2 cellular contexts compared by ENCODE assay signal in the genomic region with DNA sequence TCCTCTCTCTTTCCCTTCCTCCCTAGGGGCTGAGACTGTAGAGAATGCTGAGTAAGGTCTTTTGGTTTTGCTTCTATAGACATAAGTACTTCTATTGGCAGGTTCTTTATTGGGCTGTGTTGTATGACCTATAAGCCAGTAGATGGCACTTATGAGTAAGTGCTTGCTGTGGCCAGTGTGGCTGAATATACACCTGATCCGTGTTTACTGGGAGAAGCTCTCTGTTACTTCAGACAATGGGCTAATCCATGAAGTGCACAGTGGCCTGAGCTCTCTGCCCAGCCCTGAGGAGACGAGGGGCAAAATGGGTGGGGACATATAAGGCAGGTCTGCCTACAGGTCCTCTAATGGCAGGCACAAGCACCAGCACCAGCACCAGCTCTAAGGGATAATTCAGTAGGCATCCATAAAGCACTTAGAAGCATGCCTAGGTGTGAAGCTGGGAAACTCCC.
TF ChIP-seq lines count a peak whose summit lies in the region.

No MANE protein-coding gene starts in this region.

TF ChIP-seq in K562, 482 proteins besides CTCF, POLR2A, EP300 and RAD21 (continued from another document):
- TF ChIP-seq, protein P1, sequence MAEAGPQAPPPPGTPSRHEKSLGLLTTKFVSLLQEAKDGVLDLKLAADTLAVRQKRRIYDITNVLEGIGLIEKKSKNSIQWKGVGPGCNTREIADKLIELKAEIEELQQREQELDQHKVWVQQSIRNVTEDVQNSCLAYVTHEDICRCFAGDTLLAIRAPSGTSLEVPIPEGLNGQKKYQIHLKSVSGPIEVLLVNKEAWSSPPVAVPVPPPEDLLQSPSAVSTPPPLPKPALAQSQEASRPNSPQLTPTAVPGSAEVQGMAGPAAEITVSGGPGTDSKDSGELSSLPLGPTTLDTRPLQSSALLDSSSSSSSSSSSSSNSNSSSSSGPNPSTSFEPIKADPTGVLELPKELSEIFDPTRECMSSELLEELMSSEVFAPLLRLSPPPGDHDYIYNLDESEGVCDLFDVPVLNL (CRISPR knock-in tag; IDR thresholded peaks at IDR 0.05; ENCODE audit: low read depth), result no peak
- TF ChIP-seq CBFB (CRISPR knock-in tag; IDR thresholded peaks at IDR 0.05) (no peak), XRCC4 (IDR thresholded peaks at IDR 0.05; ENCODE audit: extremely low read depth, insufficient read depth, insufficient read length) (no peak), COPS2 (conservative IDR thresholded peaks at IDR 0.05) (no peak), NFYB (IDR thresholded peaks at IDR 0.05; ENCODE audit: extremely low read depth, insufficient read length) (no peak), MAFG (tag; conservative IDR thresholded peaks at IDR 0.05) (peak; percentile 92), ZNF184 (CRISPR knock-in tag; IDR thresholded peaks at IDR 0.05) (no peak), MCM5 (IDR thresholded peaks at IDR 0.05; ENCODE audit: low read depth) (no peak), SMC3 (conservative IDR thresholded peaks at IDR 0.05; ENCODE audit: insufficient read depth, low read depth, low read length) (no peak), PCBP1 (IDR thresholded peaks at IDR 0.05; ENCODE audit: low read depth, low read length, poor library complexity, severe bottlenecking) (no peak), ZNF217 (CRISPR knock-in tag; IDR thresholded peaks at IDR 0.05) (no peak), NFE2L1 (tag; IDR thresholded peaks at IDR 0.05; ENCODE audit: borderline replicate concordance, low read depth) (no peak), KDM4B (IDR thresholded peaks at IDR 0.05; ENCODE audit: borderline replicate concordance in 2 of 2, low read depth in 1 of 2) (no peak), MAFK (IDR thresholded peaks at IDR 0.05; ENCODE audit: low read length) (peak; percentile 91), ZNF316 (IDR thresholded peaks at IDR 0.05) (peak; percentile 91), ZKSCAN8 (CRISPR knock-in tag; IDR thresholded peaks at IDR 0.05) (no peak), ZSCAN29 (IDR thresholded peaks at IDR 0.05) (no peak), HNRNPH1 (optimal IDR thresholded peaks at IDR 0.05; ENCODE audit: low read depth, low read length) (no peak)
- TF ChIP-seq, protein P2, sequence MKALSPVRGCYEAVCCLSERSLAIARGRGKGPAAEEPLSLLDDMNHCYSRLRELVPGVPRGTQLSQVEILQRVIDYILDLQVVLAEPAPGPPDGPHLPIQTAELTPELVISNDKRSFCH (CRISPR knock-in tag; IDR thresholded peaks at IDR 0.05), result no peak
- TF ChIP-seq, protein P2 (tag; IDR thresholded peaks at IDR 0.05), result no peak
- TF ChIP-seq, protein P3, sequence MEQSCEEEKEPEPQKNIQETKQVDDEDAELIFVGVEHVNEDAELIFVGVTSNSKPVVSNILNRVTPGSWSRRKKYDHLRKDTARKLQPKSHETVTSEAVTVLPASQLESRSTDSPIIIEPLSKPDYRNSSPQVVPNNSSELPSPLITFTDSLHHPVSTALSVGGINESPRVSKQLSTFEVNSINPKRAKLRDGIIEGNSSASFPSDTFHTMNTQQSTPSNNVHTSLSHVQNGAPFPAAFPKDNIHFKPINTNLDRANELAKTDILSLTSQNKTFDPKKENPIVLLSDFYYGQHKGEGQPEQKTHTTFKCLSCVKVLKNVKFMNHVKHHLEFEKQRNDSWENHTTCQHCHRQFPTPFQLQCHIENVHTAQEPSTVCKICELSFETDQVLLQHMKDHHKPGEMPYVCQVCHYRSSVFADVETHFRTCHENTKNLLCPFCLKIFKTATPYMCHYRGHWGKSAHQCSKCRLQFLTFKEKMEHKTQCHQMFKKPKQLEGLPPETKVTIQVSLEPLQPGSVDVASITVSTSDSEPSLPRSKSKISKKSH (CRISPR knock-in tag; IDR thresholded peaks at IDR 0.05), result no peak
- TF ChIP-seq, protein P4, sequence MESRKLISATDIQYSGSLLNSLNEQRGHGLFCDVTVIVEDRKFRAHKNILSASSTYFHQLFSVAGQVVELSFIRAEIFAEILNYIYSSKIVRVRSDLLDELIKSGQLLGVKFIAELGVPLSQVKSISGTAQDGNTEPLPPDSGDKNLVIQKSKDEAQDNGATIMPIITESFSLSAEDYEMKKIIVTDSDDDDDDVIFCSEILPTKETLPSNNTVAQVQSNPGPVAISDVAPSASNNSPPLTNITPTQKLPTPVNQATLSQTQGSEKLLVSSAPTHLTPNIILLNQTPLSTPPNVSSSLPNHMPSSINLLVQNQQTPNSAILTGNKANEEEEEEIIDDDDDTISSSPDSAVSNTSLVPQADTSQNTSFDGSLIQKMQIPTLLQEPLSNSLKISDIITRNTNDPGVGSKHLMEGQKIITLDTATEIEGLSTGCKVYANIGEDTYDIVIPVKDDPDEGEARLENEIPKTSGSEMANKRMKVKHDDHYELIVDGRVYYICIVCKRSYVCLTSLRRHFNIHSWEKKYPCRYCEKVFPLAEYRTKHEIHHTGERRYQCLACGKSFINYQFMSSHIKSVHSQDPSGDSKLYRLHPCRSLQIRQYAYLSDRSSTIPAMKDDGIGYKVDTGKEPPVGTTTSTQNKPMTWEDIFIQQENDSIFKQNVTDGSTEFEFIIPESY (CRISPR knock-in tag; IDR thresholded peaks at IDR 0.05), result no peak
- TF ChIP-seq, protein P5, sequence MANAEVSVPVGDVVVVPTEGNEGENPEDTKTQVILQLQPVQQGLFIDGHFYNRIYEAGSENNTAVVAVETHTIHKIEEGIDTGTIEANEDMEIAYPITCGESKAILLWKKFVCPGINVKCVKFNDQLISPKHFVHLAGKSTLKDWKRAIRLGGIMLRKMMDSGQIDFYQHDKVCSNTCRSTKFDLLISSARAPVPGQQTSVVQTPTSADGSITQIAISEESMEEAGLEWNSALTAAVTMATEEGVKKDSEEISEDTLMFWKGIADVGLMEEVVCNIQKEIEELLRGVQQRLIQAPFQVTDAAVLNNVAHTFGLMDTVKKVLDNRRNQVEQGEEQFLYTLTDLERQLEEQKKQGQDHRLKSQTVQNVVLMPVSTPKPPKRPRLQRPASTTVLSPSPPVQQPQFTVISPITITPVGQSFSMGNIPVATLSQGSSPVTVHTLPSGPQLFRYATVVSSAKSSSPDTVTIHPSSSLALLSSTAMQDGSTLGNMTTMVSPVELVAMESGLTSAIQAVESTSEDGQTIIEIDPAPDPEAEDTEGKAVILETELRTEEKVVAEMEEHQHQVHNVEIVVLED (CRISPR knock-in tag; IDR thresholded peaks at IDR 0.05), result no peak
TF ChIP-seq in K562: peak in this region for 5.

TF ChIP-seq in HepG2, 621 proteins besides CTCF, POLR2A, EP300 and RAD21 (continued from another document and continues in another):
- TF ChIP-seq, protein P6, sequence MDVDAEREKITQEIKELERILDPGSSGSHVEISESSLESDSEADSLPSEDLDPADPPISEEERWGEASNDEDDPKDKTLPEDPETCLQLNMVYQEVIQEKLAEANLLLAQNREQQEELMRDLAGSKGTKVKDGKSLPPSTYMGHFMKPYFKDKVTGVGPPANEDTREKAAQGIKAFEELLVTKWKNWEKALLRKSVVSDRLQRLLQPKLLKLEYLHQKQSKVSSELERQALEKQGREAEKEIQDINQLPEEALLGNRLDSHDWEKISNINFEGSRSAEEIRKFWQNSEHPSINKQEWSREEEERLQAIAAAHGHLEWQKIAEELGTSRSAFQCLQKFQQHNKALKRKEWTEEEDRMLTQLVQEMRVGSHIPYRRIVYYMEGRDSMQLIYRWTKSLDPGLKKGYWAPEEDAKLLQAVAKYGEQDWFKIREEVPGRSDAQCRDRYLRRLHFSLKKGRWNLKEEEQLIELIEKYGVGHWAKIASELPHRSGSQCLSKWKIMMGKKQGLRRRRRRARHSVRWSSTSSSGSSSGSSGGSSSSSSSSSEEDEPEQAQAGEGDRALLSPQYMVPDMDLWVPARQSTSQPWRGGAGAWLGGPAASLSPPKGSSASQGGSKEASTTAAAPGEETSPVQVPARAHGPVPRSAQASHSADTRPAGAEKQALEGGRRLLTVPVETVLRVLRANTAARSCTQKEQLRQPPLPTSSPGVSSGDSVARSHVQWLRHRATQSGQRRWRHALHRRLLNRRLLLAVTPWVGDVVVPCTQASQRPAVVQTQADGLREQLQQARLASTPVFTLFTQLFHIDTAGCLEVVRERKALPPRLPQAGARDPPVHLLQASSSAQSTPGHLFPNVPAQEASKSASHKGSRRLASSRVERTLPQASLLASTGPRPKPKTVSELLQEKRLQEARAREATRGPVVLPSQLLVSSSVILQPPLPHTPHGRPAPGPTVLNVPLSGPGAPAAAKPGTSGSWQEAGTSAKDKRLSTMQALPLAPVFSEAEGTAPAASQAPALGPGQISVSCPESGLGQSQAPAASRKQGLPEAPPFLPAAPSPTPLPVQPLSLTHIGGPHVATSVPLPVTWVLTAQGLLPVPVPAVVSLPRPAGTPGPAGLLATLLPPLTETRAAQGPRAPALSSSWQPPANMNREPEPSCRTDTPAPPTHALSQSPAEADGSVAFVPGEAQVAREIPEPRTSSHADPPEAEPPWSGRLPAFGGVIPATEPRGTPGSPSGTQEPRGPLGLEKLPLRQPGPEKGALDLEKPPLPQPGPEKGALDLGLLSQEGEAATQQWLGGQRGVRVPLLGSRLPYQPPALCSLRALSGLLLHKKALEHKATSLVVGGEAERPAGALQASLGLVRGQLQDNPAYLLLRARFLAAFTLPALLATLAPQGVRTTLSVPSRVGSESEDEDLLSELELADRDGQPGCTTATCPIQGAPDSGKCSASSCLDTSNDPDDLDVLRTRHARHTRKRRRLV (CRISPR knock-in tag; IDR thresholded peaks at IDR 0.05), result no peak
- TF ChIP-seq, protein P7, sequence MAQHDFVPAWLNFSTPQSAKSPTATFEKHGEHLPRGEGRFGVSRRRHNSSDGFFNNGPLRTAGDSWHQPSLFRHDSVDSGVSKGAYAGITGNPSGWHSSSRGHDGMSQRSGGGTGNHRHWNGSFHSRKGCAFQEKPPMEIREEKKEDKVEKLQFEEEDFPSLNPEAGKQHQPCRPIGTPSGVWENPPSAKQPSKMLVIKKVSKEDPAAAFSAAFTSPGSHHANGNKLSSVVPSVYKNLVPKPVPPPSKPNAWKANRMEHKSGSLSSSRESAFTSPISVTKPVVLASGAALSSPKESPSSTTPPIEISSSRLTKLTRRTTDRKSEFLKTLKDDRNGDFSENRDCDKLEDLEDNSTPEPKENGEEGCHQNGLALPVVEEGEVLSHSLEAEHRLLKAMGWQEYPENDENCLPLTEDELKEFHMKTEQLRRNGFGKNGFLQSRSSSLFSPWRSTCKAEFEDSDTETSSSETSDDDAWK (CRISPR knock-in tag; IDR thresholded peaks at IDR 0.05), result no peak
- no peak for TF ChIP-seq CENPT (CRISPR knock-in tag; IDR thresholded peaks at IDR 0.05; ENCODE audit: low read depth)
- no peak for TF ChIP-seq HDAC6 (IDR thresholded peaks at IDR 0.05; ENCODE audit: low read depth, low read length)
- TF ChIP-seq YEATS2 (CRISPR knock-in tag; IDR thresholded peaks at IDR 0.05; ENCODE audit: borderline replicate concordance), result no peak
- TF ChIP-seq, protein P8, sequence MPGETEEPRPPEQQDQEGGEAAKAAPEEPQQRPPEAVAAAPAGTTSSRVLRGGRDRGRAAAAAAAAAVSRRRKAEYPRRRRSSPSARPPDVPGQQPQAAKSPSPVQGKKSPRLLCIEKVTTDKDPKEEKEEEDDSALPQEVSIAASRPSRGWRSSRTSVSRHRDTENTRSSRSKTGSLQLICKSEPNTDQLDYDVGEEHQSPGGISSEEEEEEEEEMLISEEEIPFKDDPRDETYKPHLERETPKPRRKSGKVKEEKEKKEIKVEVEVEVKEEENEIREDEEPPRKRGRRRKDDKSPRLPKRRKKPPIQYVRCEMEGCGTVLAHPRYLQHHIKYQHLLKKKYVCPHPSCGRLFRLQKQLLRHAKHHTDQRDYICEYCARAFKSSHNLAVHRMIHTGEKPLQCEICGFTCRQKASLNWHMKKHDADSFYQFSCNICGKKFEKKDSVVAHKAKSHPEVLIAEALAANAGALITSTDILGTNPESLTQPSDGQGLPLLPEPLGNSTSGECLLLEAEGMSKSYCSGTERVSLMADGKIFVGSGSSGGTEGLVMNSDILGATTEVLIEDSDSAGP (CRISPR knock-in tag; IDR thresholded peaks at IDR 0.05; ENCODE audit: borderline replicate concordance), result no peak
- TF ChIP-seq MED13 (CRISPR knock-in tag; IDR thresholded peaks at IDR 0.05), result no peak
- no peak for TF ChIP-seq NFKBIZ (CRISPR knock-in tag; IDR thresholded peaks at IDR 0.05)
- TF ChIP-seq SMC3 (IDR thresholded peaks at IDR 0.05; ENCODE audit: low read length), result peak; percentile 71
- TF ChIP-seq ZNF589 (CRISPR knock-in tag; conservative IDR thresholded peaks at IDR 0.05), result no peak
- peak; percentile 100 for TF ChIP-seq MAFF (IDR thresholded peaks at IDR 0.05; ENCODE audit: low read depth, low read length)
- no peak for TF ChIP-seq ZNF788 (CRISPR knock-in tag; IDR thresholded peaks at IDR 0.05; ENCODE audit: borderline replicate concordance)
- TF ChIP-seq ZNF460 (CRISPR knock-in tag; IDR thresholded peaks at IDR 0.05; ENCODE audit: borderline replicate concordance), result no peak
- no peak for TF ChIP-seq PAX8 (CRISPR knock-in tag; IDR thresholded peaks at IDR 0.05; ENCODE audit: borderline replicate concordance)
- no peak for TF ChIP-seq EEA1 (CRISPR knock-in tag; IDR thresholded peaks at IDR 0.05; ENCODE audit: borderline replicate concordance)
- no peak for TF ChIP-seq SAFB2 (CRISPR knock-in tag; IDR thresholded peaks at IDR 0.05; ENCODE audit: borderline replicate concordance, low read depth)
- TF ChIP-seq, protein P9, sequence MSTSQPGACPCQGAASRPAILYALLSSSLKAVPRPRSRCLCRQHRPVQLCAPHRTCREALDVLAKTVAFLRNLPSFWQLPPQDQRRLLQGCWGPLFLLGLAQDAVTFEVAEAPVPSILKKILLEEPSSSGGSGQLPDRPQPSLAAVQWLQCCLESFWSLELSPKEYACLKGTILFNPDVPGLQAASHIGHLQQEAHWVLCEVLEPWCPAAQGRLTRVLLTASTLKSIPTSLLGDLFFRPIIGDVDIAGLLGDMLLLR (CRISPR knock-in tag; IDR thresholded peaks at IDR 0.05), result no peak
- TF ChIP-seq, protein P10, sequence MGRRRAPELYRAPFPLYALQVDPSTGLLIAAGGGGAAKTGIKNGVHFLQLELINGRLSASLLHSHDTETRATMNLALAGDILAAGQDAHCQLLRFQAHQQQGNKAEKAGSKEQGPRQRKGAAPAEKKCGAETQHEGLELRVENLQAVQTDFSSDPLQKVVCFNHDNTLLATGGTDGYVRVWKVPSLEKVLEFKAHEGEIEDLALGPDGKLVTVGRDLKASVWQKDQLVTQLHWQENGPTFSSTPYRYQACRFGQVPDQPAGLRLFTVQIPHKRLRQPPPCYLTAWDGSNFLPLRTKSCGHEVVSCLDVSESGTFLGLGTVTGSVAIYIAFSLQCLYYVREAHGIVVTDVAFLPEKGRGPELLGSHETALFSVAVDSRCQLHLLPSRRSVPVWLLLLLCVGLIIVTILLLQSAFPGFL (CRISPR knock-in tag; IDR thresholded peaks at IDR 0.05), result no peak
- TF ChIP-seq, protein P11, sequence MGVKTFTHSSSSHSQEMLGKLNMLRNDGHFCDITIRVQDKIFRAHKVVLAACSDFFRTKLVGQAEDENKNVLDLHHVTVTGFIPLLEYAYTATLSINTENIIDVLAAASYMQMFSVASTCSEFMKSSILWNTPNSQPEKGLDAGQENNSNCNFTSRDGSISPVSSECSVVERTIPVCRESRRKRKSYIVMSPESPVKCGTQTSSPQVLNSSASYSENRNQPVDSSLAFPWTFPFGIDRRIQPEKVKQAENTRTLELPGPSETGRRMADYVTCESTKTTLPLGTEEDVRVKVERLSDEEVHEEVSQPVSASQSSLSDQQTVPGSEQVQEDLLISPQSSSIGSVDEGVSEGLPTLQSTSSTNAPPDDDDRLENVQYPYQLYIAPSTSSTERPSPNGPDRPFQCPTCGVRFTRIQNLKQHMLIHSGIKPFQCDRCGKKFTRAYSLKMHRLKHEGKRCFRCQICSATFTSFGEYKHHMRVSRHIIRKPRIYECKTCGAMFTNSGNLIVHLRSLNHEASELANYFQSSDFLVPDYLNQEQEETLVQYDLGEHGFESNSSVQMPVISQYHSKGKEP (CRISPR knock-in tag; IDR thresholded peaks at IDR 0.05), result no peak
- no peak for TF ChIP-seq AGO1 (IDR thresholded peaks at IDR 0.05; ENCODE audit: low read depth, low read length, poor library complexity, severe bottlenecking)
- peak; percentile 63 for TF ChIP-seq MAFG (CRISPR knock-in tag; IDR thresholded peaks at IDR 0.05)
- no peak for TF ChIP-seq ELF1 (CRISPR knock-in tag; IDR thresholded peaks at IDR 0.05)
- TF ChIP-seq NRL (CRISPR knock-in tag; IDR thresholded peaks at IDR 0.05; ENCODE audit: borderline replicate concordance), result no peak
- no peak for TF ChIP-seq ZNF546 (CRISPR knock-in tag; conservative IDR thresholded peaks at IDR 0.05)
- TF ChIP-seq STAG1 (CRISPR knock-in tag; IDR thresholded peaks at IDR 0.05), result peak; percentile 55
